ENCODE assay signal across 8 cellular contexts in the genomic region with DNA sequence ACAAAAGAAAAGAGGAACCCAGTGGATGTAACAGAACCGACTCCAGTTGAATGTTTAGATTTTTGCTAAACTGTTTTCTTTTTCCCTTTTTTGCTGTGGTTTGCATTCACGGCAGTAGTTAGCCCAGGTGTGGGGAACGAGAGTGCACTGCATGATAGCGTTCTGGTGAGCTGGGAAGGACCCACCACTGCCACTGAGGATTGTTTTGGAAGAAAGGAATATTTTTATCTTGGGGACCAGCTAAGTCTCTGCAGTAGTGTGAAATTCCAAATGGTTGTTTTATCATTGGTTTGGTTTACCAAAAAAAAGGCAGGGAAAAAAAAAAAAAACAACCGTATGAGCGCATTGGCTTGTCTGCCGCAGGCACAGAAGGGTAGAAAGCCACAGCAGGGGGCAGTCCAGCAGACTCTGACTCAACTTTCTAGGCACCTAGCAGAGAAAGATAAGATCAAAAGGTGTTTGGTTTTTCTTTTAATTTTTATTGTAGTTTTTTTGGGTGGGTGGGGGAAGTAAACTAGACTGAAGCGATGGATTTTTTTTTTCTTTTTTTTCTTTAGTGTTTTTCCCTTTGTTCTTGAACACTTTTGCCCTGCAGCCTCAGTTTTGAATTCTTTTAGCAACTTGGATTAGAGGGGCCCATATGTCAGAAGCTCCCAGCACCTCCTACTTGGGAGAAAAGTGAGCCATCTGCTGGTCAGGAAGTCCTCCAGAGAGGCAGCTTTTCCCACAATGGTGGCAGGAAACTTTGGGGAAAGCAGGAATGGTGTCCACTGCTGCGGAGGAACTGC. TPM values are rescaled to one million over a fixed set of nuclear protein-coding genes. Genes with fewer than 3 reads are reported as not detected.
DNase-seq lines count a peak whose midpoint lies in the region; ATAC-seq and TF ChIP-seq lines count a peak whose summit lies in the region.

No MANE protein-coding gene starts in this region.

- H3K36me3 Mint-ChIP-seq in neural crest cell (ENCODE audit: low read depth) = peaks cover 15% of the 10 kb centered on the region

- H3K9me3 Mint-ChIP-seq in neural crest cell = no peaks in the 10 kb centered on the region

- peak overlapping the region; percentile 64 for H3K27ac Mint-ChIP-seq in neural crest cell (ENCODE audit: unreplicated experiment)

- H3K27me3 Mint-ChIP-seq in neural crest cell (ENCODE audit: low read depth) = no peaks in the 10 kb centered on the region

- intact Hi-C loops in testis (cut with DNase I; ENCODE audit: low total_unique reads) (no loop called here), posterior vena cava (cut with DNase I) (no loop called here)

- H3K4me1 ChIP-seq in testis = peaks cover 19% of the 10 kb centered on the region

- H3K36me3 ChIP-seq in testis (ENCODE audit: low read depth, missing control alignments) = no peaks in the 10 kb centered on the region

- peak; percentile 60 for DNase-seq in stimulated activated CD4-positive, alpha-beta T cell treated with anti-CD3 and anti-CD28 coated beads, Interleukin-15, amount 100 ng/mL, for 24 hours
- no peak for DNase-seq in stimulated activated CD4-positive, alpha-beta T cell treated with anti-CD3 and anti-CD28 coated beads, Interleukin-12 subunit alpha, Interleukin-12 subunit beta, amount 100 ng/mL, for 4 hours
- DNase-seq in choroid plexus epithelial cell (ENCODE audit: low read depth) (peak; percentile 57), neural crest cell (ENCODE audit: low read depth, low spot score) (no peak), testis (no peak), posterior vena cava (ENCODE audit: low spot score) (no peak)

- TF ChIP-seq CTCF in WI38 (IDR thresholded peaks at IDR 0.05; ENCODE audit: low read depth, low read length) = peak; percentile 24; the same call in 1 of the 2 replicates
- TF ChIP-seq CTCF in choroid plexus epithelial cell (conservative IDR thresholded peaks at IDR 0.05; ENCODE audit: low read depth, low read length) = peak; percentile 53
- TF ChIP-seq CTCF in neural crest cell (conservative IDR thresholded peaks at IDR 0.05) = peak; percentile 42
- TF ChIP-seq CTCF in testis (IDR thresholded peaks at IDR 0.05) = peak in 1 of 3 experiments; percentile 28

- ATAC-seq in GM18519 (IDR thresholded peaks at IDR 0.05; ENCODE audit: low FRiP score, unreplicated experiment) = no peak

- 81 to 83% methylated on average over 9 of the region's 9 CpGs for WGBS in testis, 2 donors

- TF ChIP-seq POLR2A in testis (IDR thresholded peaks at IDR 0.05) = no peak

- H3K4me1 Mint-ChIP-seq in neural crest cell = peaks cover 6% of the 10 kb centered on the region

- no peak overlapping the region for H3K4me3 ChIP-seq in WI38 (ENCODE audit: low read depth, low read length)
- no peak overlapping the region for H3K4me3 ChIP-seq in choroid plexus epithelial cell (ENCODE audit: low read depth, low read length)
- no peak overlapping the region for H3K4me3 ChIP-seq in testis

- no peak overlapping the region for H3K27ac ChIP-seq in testis

- no peaks in the 10 kb centered on the region for H3K9me3 ChIP-seq in testis

- no peak overlapping the region for H3K4me3 Mint-ChIP-seq in neural crest cell

- H3K27me3 ChIP-seq in testis = no peaks in the 10 kb centered on the region

RNA-seq across cellular contexts. Expression of gene RAB5IF, which starts 13.5 kb away (rescaled TPM):
- total RNA-seq in neural crest cell (76.2 and 78.1 TPM in 2 replicates), testis (10 to 100 TPM; 75.7 to 81.3 TPM), posterior vena cava (10 to 100 TPM; 50.0 to 56.0 TPM)
- polyA plus RNA-seq in testis (ENCODE audit: insufficient read depth, low read depth, low replicate concordance) = 93.1 TPM

RNA-seq across cellular contexts. Expression of gene TGIF2, which starts 18.7 kb away (rescaled TPM):
- total RNA-seq in neural crest cell (73.8 and 76.4 TPM in 2 replicates), testis (10 to 100 TPM; 34.3 to 37.2 TPM), posterior vena cava (1 to 10 TPM; 5.3 to 7.6 TPM)
- 24.0 TPM for polyA plus RNA-seq in testis (ENCODE audit: insufficient read depth, low read depth, low replicate concordance)

RNA-seq across cellular contexts. Expression of gene MYL9, which starts 50.7 kb away (rescaled TPM):
- total RNA-seq in neural crest cell (19.7 and 19.8 TPM in 2 replicates), testis (100 to 1,000 TPM; 177 to 265 TPM), posterior vena cava (1,000 to 10,000 TPM; 2,680 to 3,095 TPM)
- 594 TPM for polyA plus RNA-seq in testis (ENCODE audit: insufficient read depth, low read depth, low replicate concordance)

RNA-seq across cellular contexts. Expression of gene SLA2, which starts 53.9 kb away (rescaled TPM):
- total RNA-seq in neural crest cell (0.16 TPM in 1 of 2 replicates, not detected in the other), testis (under 1 TPM; 0.47 to 0.87 TPM), posterior vena cava (under 1 TPM; 0.38 to 0.46 TPM)
- 1.1 TPM for polyA plus RNA-seq in testis (ENCODE audit: insufficient read depth, low read depth, low replicate concordance)

Comparison
In these comparisons a context has a peak if more than half of its experiments do, and no peak if none do; other contexts are left out.
1. DNase-seq: peak in stimulated activated CD4-positive, alpha-beta T cell treated with anti-CD3 and anti-CD28 coated beads, Interleukin-15, amount 100 ng/mL, for 24 hours (single experiment) and choroid plexus epithelial cell (single experiment); none in stimulated activated CD4-positive, alpha-beta T cell treated with anti-CD3 and anti-CD28 coated beads, Interleukin-12 subunit alpha, Interleukin-12 subunit beta, amount 100 ng/mL, for 4 hours (single experiment), neural crest cell (single experiment), testis (single experiment) and posterior vena cava (single experiment).
2. RNA of gene MYL9, which starts 50.7 kb away (total RNA-seq): 2,680 to 3,095 TPM in posterior vena cava; 177 to 265 TPM in testis and 19.7 to 19.8 TPM in neural crest cell; every median in the first group is over 10 times any median in the second.